10 cellular contexts compared by ENCODE assay signal in genomic region chr22:41028841-41029240, GRCh38.
A peak's percentile ranks its signal among the peaks of the same experiment; 100 is the strongest.
DNase-seq lines count a peak whose midpoint lies in the region; ATAC-seq and TF ChIP-seq lines count a peak whose summit lies in the region.
"Had no signal": no experiment of that assay in that cellular context is flagged by ENCODE, and none has a peak within 500 bp of the region (broad histone marks: within the 10 kb centered on the region; RNA-seq: fewer than 3 reads in every experiment).

No MANE protein-coding gene starts in this region.

- intact Hi-C loops in right cardiac atrium (cut with DNase I): no loop called here

- H3K27me3 ChIP-seq in right cardiac atrium (ENCODE audit: control insufficient read depth, insufficient read depth) (no peaks in the 10 kb centered on the region), upper lobe of left lung (no peaks in the 10 kb centered on the region)

- H3K9me3 Mint-ChIP-seq in activated T-helper 17 cell treated with anti-CD3 and anti-CD28 coated beads, Interleukin-2, amount 50 U/mL, for 72 hours: no peaks in the 10 kb centered on the region
- H3K9me3 Mint-ChIP-seq in immature natural killer cell: peaks cover 0 to 1% (median 0%) of the 10 kb centered on the region in 6 donors

- H3K27ac ChIP-seq in right cardiac atrium (ENCODE audit: low read length): peak overlapping the region; percentile 64
- peak overlapping the region; percentile 16 to 53 (median 32) for H3K27ac ChIP-seq in upper lobe of left lung

- H3K4me3 Mint-ChIP-seq in activated T-helper 17 cell treated with anti-CD3 and anti-CD28 coated beads, Interleukin-2, amount 50 U/mL, for 72 hours: no peak overlapping the region
- no peak overlapping the region for H3K4me3 Mint-ChIP-seq in immature natural killer cell

- no peak overlapping the region for H3K27ac Mint-ChIP-seq in activated T-helper 17 cell treated with anti-CD3 and anti-CD28 coated beads, Interleukin-2, amount 50 U/mL, for 72 hours
- no peak overlapping the region for H3K27ac Mint-ChIP-seq in immature natural killer cell

- no peak for TF ChIP-seq POLR2A in upper lobe of left lung (IDR thresholded peaks at IDR 0.05)

- H3K4me1 ChIP-seq in right cardiac atrium (ENCODE audit: control insufficient read depth, insufficient read depth, low read length) (peaks cover 2% of the 10 kb centered on the region), upper lobe of left lung (peaks cover 6 to 9% (median 8%) of the 10 kb centered on the region in 4 donors)

- no peaks in the 10 kb centered on the region for H3K9me3 ChIP-seq in right cardiac atrium (ENCODE audit: control insufficient read depth, low read length)
- no peaks in the 10 kb centered on the region for H3K9me3 ChIP-seq in upper lobe of left lung

- H3K27me3 Mint-ChIP-seq in activated T-helper 17 cell treated with anti-CD3 and anti-CD28 coated beads, Interleukin-2, amount 50 U/mL, for 72 hours: no peaks in the 10 kb centered on the region
- peaks cover 2 to 10% (median 8%) of the 10 kb centered on the region in 3 donors for H3K27me3 Mint-ChIP-seq in immature natural killer cell (ENCODE audit: low read depth in 3 of 3)

- H3K36me3 ChIP-seq in upper lobe of left lung: no peaks in the 10 kb centered on the region

- WGBS in right cardiac atrium: 65% methylated on average over 3 of the region's 3 CpGs
- WGBS in upper lobe of left lung, 2 donors: 60 to 69% methylated on average over 3 of the region's 3 CpGs

- DNase-seq in SKM-1 treated with dmso at 0.1 percent for 144 hours (lab: John Stamatoyannopoulos, UW; ENCODE audit: unreplicated experiment) (peak; percentile 27), SKM-1 (lab: John Stamatoyannopoulos, UW; ENCODE audit: unreplicated experiment) (no peak), right cardiac atrium (no peak), upper lobe of left lung (no peak), NCI-H2029 treated with DMSO at 0.1 percent for 48 hours (lab: John Stamatoyannopoulos, UW) (no peak), immature natural killer cell (no peak), GF-D8 (lab: John Stamatoyannopoulos, UW) (no peak)
- DNase-seq: 8988T, islet precursor cell had no signal

- H3K4me3 ChIP-seq in right cardiac atrium (ENCODE audit: low read length): no peak overlapping the region
- no peak overlapping the region for H3K4me3 ChIP-seq in upper lobe of left lung

- H3K4me1 Mint-ChIP-seq in activated T-helper 17 cell treated with anti-CD3 and anti-CD28 coated beads, Interleukin-2, amount 50 U/mL, for 72 hours: no peaks in the 10 kb centered on the region
- H3K4me1 Mint-ChIP-seq in immature natural killer cell: no peaks in the 10 kb centered on the region

- TF ChIP-seq EP300 in upper lobe of left lung (IDR thresholded peaks at IDR 0.05): no peak

- no peak for TF ChIP-seq CTCF in upper lobe of left lung (IDR thresholded peaks at IDR 0.05)

- ATAC-seq in activated T-helper 17 cell treated with anti-CD3 and anti-CD28 coated beads, Interleukin-2, amount 50 U/mL, for 72 hours (replicated peaks): peak; percentile 37
- ATAC-seq in right cardiac atrium: peak; percentile 43 to 60
- ATAC-seq in upper lobe of left lung (ENCODE audit: low FRiP score in 2 of 2): peak in 1 of 2 donors; percentile 82

- no peaks in the 10 kb centered on the region for H3K36me3 Mint-ChIP-seq in activated T-helper 17 cell treated with anti-CD3 and anti-CD28 coated beads, Interleukin-2, amount 50 U/mL, for 72 hours (ENCODE audit: low read depth)
- H3K36me3 Mint-ChIP-seq in immature natural killer cell: no peaks in the 10 kb centered on the region
